1 cellular context compared by ENCODE assay signal in genomic region chr16:69073181-69073669, GRCh38.
A peak's percentile ranks its signal among the peaks of the same experiment; 100 is the strongest.
TF ChIP-seq lines count a peak whose summit lies in the region.

No MANE protein-coding gene starts in this region.

TF ChIP-seq in HEK293, 187 proteins besides CTCF, POLR2A, EP300 and RAD21 (continued from another document and continues in another):
- TF ChIP-seq PRDM10 (tag by site-specific recombination; IDR thresholded peaks at IDR 0.05) (no peak), WT1 (tag by site-specific recombination; IDR thresholded peaks at IDR 0.05) (no peak), ZIC2 (tag by site-specific recombination; IDR thresholded peaks at IDR 0.05) (peak; percentile 74), ZNF292 (tag by site-specific recombination; IDR thresholded peaks at IDR 0.05; ENCODE audit: borderline replicate concordance, low read depth) (no peak), BCL6B (tag by site-specific recombination; IDR thresholded peaks at IDR 0.05) (no peak), ZNF660 (tag by site-specific recombination; IDR thresholded peaks at IDR 0.05) (peak; percentile 100), ZNF792 (tag by site-specific recombination; IDR thresholded peaks at IDR 0.05) (no peak), MEIS1 (CRISPR knock-in tag; IDR thresholded peaks at IDR 0.05; ENCODE audit: borderline replicate concordance) (no peak), ZSCAN16 (tag by site-specific recombination; IDR thresholded peaks at IDR 0.05) (no peak), ZNF239 (tag by site-specific recombination; IDR thresholded peaks at IDR 0.05) (no peak), ZNF747 (tag by site-specific recombination; IDR thresholded peaks at IDR 0.05) (no peak), ZNF146 (tag by site-specific recombination; IDR thresholded peaks at IDR 0.05) (no peak), GLI2 (tag by site-specific recombination; IDR thresholded peaks at IDR 0.05; ENCODE audit: borderline replicate concordance, low read depth) (no peak), ZNF548 (tag by site-specific recombination; IDR thresholded peaks at IDR 0.05) (no peak), ZNF138 (tag by site-specific recombination; IDR thresholded peaks at IDR 0.05; ENCODE audit: borderline replicate concordance) (no peak), HOXC10 (CRISPR knock-in tag; IDR thresholded peaks at IDR 0.05) (no peak), FEZF1 (tag by site-specific recombination; IDR thresholded peaks at IDR 0.05) (no peak), ZNF580 (tag by site-specific recombination; IDR thresholded peaks at IDR 0.05) (no peak), ZNF621 (tag by site-specific recombination; IDR thresholded peaks at IDR 0.05) (no peak), ZNF785 (tag by site-specific recombination; IDR thresholded peaks at IDR 0.05) (no peak), ZNF654 (tag by site-specific recombination; IDR thresholded peaks at IDR 0.05; ENCODE audit: low read depth) (no peak), ZEB2 (tag by site-specific recombination; IDR thresholded peaks at IDR 0.05) (0 out of 2 replicates have a peak, but pooled peaks have one; percentile 54), SP2 (tag by site-specific recombination; IDR thresholded peaks at IDR 0.05) (no peak), ZNF248 (tag by site-specific recombination; IDR thresholded peaks at IDR 0.05) (no peak), SP7 (tag by site-specific recombination; IDR thresholded peaks at IDR 0.05) (peak; percentile 84), ATF2 (tag by site-specific recombination; IDR thresholded peaks at IDR 0.05; ENCODE audit: low read depth) (no peak), RBAK (tag by site-specific recombination; IDR thresholded peaks at IDR 0.05) (no peak), ZBTB6 (tag by site-specific recombination; IDR thresholded peaks at IDR 0.05) (no peak), ZNF610 (tag by site-specific recombination; IDR thresholded peaks at IDR 0.05; ENCODE audit: borderline replicate concordance) (no peak), ZNF560 (tag by site-specific recombination; IDR thresholded peaks at IDR 0.05; ENCODE audit: borderline replicate concordance) (no peak), IKZF3 (tag by site-specific recombination; IDR thresholded peaks at IDR 0.05) (no peak), ZNF214 (tag by site-specific recombination; IDR thresholded peaks at IDR 0.05; ENCODE audit: borderline replicate concordance) (no peak), ZNF707 (tag by site-specific recombination; IDR thresholded peaks at IDR 0.05) (no peak), ZBTB17 (tag by site-specific recombination; IDR thresholded peaks at IDR 0.05) (no peak), ZNF449 (tag by site-specific recombination; IDR thresholded peaks at IDR 0.05) (peak; percentile 81), ZNF335 (tag by site-specific recombination; conservative IDR thresholded peaks at IDR 0.05) (no peak), GLIS2 (tag by site-specific recombination; IDR thresholded peaks at IDR 0.05) (peak; percentile 60; the same call in 1 of the 2 replicates)
- TF ChIP-seq, protein P1, sequence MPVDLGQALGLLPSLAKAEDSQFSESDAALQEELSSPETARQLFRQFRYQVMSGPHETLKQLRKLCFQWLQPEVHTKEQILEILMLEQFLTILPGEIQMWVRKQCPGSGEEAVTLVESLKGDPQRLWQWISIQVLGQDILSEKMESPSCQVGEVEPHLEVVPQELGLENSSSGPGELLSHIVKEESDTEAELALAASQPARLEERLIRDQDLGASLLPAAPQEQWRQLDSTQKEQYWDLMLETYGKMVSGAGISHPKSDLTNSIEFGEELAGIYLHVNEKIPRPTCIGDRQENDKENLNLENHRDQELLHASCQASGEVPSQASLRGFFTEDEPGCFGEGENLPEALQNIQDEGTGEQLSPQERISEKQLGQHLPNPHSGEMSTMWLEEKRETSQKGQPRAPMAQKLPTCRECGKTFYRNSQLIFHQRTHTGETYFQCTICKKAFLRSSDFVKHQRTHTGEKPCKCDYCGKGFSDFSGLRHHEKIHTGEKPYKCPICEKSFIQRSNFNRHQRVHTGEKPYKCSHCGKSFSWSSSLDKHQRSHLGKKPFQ (tag by site-specific recombination; IDR thresholded peaks at IDR 0.05) = no peak
- TF ChIP-seq, protein P2, sequence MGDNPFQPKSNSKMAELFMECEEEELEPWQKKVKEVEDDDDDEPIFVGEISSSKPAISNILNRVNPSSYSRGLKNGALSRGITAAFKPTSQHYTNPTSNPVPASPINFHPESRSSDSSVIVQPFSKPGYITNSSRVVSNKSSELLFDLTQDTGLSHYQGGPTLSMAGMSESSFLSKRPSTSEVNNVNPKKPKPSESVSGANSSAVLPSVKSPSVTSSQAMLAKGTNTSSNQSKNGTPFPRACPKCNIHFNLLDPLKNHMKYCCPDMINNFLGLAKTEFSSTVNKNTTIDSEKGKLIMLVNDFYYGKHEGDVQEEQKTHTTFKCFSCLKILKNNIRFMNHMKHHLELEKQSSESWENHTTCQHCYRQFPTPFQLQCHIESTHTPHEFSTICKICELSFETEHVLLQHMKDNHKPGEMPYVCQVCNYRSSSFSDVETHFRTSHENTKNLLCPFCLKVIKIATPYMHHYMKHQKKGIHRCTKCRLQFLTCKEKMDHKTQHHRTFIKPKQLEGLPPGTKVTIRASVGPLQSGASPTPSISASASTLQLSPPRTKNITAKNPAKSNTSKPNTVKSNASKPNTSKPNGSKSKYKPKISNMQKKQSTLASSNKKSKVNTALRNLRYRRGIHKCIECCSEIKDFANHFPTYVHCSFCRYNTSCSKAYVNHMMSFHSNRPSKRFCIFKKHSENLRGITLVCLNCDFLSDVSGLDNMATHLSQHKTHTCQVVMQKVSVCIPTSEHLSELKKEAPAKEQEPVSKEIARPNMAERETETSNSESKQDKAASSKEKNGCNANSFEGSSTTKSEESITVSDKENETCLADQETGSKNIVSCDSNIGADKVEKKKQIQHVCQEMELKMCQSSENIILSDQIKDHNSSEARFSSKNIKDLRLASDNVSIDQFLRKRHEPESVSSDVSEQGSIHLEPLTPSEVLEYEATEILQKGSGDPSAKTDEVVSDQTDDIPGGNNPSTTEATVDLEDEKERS (tag by site-specific recombination; IDR thresholded peaks at IDR 0.05) = no peak
- TF ChIP-seq, protein P3, sequence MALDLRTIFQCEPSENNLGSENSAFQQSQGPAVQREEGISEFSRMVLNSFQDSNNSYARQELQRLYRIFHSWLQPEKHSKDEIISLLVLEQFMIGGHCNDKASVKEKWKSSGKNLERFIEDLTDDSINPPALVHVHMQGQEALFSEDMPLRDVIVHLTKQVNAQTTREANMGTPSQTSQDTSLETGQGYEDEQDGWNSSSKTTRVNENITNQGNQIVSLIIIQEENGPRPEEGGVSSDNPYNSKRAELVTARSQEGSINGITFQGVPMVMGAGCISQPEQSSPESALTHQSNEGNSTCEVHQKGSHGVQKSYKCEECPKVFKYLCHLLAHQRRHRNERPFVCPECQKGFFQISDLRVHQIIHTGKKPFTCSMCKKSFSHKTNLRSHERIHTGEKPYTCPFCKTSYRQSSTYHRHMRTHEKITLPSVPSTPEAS (tag by site-specific recombination; IDR thresholded peaks at IDR 0.05) = no peak
- TF ChIP-seq, protein P4, sequence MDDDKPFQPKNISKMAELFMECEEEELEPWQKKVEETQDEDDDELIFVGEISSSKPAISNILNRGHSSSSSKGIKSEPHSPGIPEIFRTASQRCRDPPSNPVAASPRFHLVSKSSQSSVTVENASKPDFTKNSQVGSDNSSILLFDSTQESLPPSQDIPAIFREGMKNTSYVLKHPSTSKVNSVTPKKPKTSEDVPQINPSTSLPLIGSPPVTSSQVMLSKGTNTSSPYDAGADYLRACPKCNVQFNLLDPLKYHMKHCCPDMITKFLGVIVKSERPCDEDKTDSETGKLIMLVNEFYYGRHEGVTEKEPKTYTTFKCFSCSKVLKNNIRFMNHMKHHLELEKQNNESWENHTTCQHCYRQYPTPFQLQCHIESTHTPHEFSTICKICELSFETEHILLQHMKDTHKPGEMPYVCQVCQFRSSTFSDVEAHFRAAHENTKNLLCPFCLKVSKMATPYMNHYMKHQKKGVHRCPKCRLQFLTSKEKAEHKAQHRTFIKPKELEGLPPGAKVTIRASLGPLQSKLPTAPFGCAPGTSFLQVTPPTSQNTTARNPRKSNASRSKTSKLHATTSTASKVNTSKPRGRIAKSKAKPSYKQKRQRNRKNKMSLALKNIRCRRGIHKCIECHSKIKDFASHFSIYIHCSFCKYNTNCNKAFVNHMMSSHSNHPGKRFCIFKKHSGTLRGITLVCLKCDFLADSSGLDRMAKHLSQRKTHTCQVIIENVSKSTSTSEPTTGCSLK (tag by site-specific recombination; IDR thresholded peaks at IDR 0.05) = no peak
- TF ChIP-seq, protein P5, sequence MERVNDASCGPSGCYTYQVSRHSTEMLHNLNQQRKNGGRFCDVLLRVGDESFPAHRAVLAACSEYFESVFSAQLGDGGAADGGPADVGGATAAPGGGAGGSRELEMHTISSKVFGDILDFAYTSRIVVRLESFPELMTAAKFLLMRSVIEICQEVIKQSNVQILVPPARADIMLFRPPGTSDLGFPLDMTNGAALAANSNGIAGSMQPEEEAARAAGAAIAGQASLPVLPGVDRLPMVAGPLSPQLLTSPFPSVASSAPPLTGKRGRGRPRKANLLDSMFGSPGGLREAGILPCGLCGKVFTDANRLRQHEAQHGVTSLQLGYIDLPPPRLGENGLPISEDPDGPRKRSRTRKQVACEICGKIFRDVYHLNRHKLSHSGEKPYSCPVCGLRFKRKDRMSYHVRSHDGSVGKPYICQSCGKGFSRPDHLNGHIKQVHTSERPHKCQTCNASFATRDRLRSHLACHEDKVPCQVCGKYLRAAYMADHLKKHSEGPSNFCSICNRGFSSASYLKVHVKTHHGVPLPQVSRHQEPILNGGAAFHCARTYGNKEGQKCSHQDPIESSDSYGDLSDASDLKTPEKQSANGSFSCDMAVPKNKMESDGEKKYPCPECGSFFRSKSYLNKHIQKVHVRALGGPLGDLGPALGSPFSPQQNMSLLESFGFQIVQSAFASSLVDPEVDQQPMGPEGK (tag by site-specific recombination; IDR thresholded peaks at IDR 0.05) = no peak
